3 cellular contexts compared by ENCODE assay signal in the genomic region with DNA sequence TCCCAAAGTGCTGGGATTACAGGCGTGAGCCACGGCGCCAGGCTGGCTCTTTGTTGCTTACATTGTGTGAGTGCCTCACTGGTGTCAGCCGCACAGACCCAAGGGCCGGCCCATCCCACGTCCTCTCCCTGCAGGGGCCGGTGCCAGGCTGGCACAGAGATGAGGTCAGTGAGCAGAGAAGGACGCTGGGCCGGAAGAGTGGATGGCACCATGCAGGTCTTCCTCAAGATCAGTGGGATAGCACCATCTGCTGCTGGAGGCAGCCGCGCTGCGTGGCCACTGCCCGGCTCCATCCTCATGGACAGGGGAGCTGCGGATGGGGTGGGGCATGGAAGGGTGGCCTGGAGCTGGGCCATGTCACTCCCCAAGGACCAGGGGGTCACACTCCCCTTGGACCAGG.
TF ChIP-seq lines count a peak whose summit lies in the region.

No MANE protein-coding gene starts in this region.

TF ChIP-seq in SK-N-SH treated with all-trans-retinoic acid at 6 μM for 48 hours, 23 proteins besides CTCF, POLR2A, EP300 and RAD21 (continues in another document):
- TF ChIP-seq PPARA (CRISPR knock-in tag; IDR thresholded peaks at IDR 0.05; ENCODE audit: borderline replicate concordance) (no peak), RARB (CRISPR knock-in tag; IDR thresholded peaks at IDR 0.05) (no peak), ZNF8 (CRISPR knock-in tag; IDR thresholded peaks at IDR 0.05) (no peak), ZC3H10 (CRISPR knock-in tag; IDR thresholded peaks at IDR 0.05) (no peak), CSDC2 (CRISPR knock-in tag; IDR thresholded peaks at IDR 0.05) (no peak), BACH2 (CRISPR knock-in tag; IDR thresholded peaks at IDR 0.05; ENCODE audit: borderline replicate concordance) (no peak), TCF4 (CRISPR knock-in tag; IDR thresholded peaks at IDR 0.05; ENCODE audit: borderline replicate concordance) (no peak), ZNF70 (CRISPR knock-in tag; IDR thresholded peaks at IDR 0.05) (no peak), TOX (CRISPR knock-in tag; IDR thresholded peaks at IDR 0.05; ENCODE audit: borderline replicate concordance) (no peak), GLIS3 (CRISPR knock-in tag; IDR thresholded peaks at IDR 0.05) (no peak), ISL1 (CRISPR knock-in tag; IDR thresholded peaks at IDR 0.05) (no peak), ESRRG (CRISPR knock-in tag; IDR thresholded peaks at IDR 0.05) (no peak)
- TF ChIP-seq, protein P1, sequence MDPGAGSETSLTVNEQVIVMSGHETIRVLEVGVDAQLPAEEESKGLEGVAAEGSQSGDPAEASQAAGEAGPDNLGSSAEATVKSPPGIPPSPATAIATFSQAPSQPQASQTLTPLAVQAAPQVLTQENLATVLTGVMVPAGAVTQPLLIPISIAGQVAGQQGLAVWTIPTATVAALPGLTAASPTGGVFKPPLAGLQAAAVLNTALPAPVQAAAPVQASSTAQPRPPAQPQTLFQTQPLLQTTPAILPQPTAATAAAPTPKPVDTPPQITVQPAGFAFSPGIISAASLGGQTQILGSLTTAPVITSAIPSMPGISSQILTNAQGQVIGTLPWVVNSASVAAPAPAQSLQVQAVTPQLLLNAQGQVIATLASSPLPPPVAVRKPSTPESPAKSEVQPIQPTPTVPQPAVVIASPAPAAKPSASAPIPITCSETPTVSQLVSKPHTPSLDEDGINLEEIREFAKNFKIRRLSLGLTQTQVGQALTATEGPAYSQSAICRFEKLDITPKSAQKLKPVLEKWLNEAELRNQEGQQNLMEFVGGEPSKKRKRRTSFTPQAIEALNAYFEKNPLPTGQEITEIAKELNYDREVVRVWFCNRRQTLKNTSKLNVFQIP (CRISPR knock-in tag; IDR thresholded peaks at IDR 0.05; ENCODE audit: borderline replicate concordance, low read depth) = no peak
- TF ChIP-seq, protein P2, sequence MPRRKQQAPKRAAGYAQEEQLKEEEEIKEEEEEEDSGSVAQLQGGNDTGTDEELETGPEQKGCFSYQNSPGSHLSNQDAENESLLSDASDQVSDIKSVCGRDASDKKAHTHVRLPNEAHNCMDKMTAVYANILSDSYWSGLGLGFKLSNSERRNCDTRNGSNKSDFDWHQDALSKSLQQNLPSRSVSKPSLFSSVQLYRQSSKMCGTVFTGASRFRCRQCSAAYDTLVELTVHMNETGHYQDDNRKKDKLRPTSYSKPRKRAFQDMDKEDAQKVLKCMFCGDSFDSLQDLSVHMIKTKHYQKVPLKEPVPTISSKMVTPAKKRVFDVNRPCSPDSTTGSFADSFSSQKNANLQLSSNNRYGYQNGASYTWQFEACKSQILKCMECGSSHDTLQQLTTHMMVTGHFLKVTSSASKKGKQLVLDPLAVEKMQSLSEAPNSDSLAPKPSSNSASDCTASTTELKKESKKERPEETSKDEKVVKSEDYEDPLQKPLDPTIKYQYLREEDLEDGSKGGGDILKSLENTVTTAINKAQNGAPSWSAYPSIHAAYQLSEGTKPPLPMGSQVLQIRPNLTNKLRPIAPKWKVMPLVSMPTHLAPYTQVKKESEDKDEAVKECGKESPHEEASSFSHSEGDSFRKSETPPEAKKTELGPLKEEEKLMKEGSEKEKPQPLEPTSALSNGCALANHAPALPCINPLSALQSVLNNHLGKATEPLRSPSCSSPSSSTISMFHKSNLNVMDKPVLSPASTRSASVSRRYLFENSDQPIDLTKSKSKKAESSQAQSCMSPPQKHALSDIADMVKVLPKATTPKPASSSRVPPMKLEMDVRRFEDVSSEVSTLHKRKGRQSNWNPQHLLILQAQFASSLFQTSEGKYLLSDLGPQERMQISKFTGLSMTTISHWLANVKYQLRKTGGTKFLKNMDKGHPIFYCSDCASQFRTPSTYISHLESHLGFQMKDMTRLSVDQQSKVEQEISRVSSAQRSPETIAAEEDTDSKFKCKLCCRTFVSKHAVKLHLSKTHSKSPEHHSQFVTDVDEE (CRISPR knock-in tag; IDR thresholded peaks at IDR 0.05) = no peak

TF ChIP-seq in SK-N-SH, 30 proteins besides CTCF, POLR2A, EP300 and RAD21:
- TF ChIP-seq, protein P3, sequence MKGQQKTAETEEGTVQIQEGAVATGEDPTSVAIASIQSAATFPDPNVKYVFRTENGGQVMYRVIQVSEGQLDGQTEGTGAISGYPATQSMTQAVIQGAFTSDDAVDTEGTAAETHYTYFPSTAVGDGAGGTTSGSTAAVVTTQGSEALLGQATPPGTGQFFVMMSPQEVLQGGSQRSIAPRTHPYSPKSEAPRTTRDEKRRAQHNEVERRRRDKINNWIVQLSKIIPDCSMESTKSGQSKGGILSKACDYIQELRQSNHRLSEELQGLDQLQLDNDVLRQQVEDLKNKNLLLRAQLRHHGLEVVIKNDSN (IDR thresholded peaks at IDR 0.05; ENCODE audit: borderline replicate concordance, low read depth) = no peak
- TF ChIP-seq POLR2AphosphoS5 (IDR thresholded peaks at IDR 0.05; ENCODE audit: low read depth, low read length) (no peak), TEAD4 (IDR thresholded peaks at IDR 0.05; ENCODE audit: borderline replicate concordance, insufficient read depth) (no peak), NFIC (IDR thresholded peaks at IDR 0.05; ENCODE audit: borderline replicate concordance) (no peak), ELF1 (IDR thresholded peaks at IDR 0.05) (no peak), FOXM1 (IDR thresholded peaks at IDR 0.05; ENCODE audit: low read depth) (no peak), SIN3A (IDR thresholded peaks at IDR 0.05; ENCODE audit: borderline replicate concordance, low read depth, low read length) (no peak), RCOR1 (IDR thresholded peaks at IDR 0.05; ENCODE audit: low read length) (no peak), TCF12 (IDR thresholded peaks at IDR 0.05) (no peak), RXRA (IDR thresholded peaks at IDR 0.05; ENCODE audit: borderline replicate concordance, low read depth) (no peak), JUND (IDR thresholded peaks at IDR 0.05) (no peak), FOSL2 (IDR thresholded peaks at IDR 0.05; ENCODE audit: borderline replicate concordance, low read depth) (no peak), TAF1 (IDR thresholded peaks at IDR 0.05; ENCODE audit: borderline replicate concordance, low read depth, low read length) (no peak), MXI1 (IDR thresholded peaks at IDR 0.05; ENCODE audit: low read depth, low read length) (no peak), MEF2A (IDR thresholded peaks at IDR 0.05; ENCODE audit: borderline replicate concordance, low read depth) (no peak), GATA2 (CRISPR knock-in tag; IDR thresholded peaks at IDR 0.05) (no peak)
- TF ChIP-seq, protein P4, sequence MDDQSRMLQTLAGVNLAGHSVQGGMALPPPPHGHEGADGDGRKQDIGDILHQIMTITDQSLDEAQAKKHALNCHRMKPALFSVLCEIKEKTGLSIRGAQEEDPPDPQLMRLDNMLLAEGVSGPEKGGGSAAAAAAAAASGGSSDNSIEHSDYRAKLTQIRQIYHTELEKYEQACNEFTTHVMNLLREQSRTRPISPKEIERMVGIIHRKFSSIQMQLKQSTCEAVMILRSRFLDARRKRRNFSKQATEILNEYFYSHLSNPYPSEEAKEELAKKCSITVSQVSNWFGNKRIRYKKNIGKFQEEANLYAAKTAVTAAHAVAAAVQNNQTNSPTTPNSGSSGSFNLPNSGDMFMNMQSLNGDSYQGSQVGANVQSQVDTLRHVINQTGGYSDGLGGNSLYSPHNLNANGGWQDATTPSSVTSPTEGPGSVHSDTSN (IDR thresholded peaks at IDR 0.05) = no peak
- TF ChIP-seq, protein P5, sequence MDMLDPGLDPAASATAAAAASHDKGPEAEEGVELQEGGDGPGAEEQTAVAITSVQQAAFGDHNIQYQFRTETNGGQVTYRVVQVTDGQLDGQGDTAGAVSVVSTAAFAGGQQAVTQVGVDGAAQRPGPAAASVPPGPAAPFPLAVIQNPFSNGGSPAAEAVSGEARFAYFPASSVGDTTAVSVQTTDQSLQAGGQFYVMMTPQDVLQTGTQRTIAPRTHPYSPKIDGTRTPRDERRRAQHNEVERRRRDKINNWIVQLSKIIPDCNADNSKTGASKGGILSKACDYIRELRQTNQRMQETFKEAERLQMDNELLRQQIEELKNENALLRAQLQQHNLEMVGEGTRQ (IDR thresholded peaks at IDR 0.05; ENCODE audit: borderline replicate concordance, low read depth, low read length) = no peak

TF ChIP-seq in WTC11, 78 proteins besides CTCF, POLR2A, EP300 and RAD21:
- TF ChIP-seq, protein P6, sequence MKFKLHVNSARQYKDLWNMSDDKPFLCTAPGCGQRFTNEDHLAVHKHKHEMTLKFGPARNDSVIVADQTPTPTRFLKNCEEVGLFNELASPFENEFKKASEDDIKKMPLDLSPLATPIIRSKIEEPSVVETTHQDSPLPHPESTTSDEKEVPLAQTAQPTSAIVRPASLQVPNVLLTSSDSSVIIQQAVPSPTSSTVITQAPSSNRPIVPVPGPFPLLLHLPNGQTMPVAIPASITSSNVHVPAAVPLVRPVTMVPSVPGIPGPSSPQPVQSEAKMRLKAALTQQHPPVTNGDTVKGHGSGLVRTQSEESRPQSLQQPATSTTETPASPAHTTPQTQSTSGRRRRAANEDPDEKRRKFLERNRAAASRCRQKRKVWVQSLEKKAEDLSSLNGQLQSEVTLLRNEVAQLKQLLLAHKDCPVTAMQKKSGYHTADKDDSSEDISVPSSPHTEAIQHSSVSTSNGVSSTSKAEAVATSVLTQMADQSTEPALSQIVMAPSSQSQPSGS (CRISPR knock-in tag; IDR thresholded peaks at IDR 0.05; ENCODE audit: borderline replicate concordance, low read depth) = no peak
- no peak for TF ChIP-seq JUN (CRISPR knock-in tag; IDR thresholded peaks at IDR 0.05)
- no peak for TF ChIP-seq TEAD4 (CRISPR knock-in tag; IDR thresholded peaks at IDR 0.05)
- TF ChIP-seq NFYB (CRISPR knock-in tag; conservative IDR thresholded peaks at IDR 0.05; ENCODE audit: low read depth) = no peak
- TF ChIP-seq, protein P7, sequence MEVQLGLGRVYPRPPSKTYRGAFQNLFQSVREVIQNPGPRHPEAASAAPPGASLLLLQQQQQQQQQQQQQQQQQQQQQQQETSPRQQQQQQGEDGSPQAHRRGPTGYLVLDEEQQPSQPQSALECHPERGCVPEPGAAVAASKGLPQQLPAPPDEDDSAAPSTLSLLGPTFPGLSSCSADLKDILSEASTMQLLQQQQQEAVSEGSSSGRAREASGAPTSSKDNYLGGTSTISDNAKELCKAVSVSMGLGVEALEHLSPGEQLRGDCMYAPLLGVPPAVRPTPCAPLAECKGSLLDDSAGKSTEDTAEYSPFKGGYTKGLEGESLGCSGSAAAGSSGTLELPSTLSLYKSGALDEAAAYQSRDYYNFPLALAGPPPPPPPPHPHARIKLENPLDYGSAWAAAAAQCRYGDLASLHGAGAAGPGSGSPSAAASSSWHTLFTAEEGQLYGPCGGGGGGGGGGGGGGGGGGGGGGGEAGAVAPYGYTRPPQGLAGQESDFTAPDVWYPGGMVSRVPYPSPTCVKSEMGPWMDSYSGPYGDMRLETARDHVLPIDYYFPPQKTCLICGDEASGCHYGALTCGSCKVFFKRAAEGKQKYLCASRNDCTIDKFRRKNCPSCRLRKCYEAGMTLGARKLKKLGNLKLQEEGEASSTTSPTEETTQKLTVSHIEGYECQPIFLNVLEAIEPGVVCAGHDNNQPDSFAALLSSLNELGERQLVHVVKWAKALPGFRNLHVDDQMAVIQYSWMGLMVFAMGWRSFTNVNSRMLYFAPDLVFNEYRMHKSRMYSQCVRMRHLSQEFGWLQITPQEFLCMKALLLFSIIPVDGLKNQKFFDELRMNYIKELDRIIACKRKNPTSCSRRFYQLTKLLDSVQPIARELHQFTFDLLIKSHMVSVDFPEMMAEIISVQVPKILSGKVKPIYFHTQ (CRISPR knock-in tag; IDR thresholded peaks at IDR 0.05) = no peak
- no peak for TF ChIP-seq CREB1 (CRISPR knock-in tag; IDR thresholded peaks at IDR 0.05)
